18 cellular contexts compared by ENCODE assay signal in the genomic region with DNA sequence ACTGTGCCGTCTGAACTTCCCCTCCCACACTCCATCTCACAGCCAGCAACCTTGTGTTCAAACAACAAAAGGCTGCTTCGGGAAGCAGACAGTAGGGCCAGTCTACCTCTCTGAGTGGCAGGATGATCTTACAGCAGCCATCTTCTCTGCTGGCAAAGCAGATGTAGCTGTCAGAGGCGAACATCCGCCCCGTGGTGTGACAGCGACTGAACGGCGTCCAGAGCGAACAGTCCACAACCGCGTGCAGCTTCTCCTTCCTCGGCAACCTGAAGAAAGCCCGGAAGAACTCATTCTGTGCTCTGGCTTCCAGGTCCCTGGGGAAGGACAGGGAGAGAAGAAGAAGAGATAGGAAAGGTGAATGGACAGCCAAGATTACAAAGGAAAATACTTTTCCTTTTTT. TPM values are rescaled to one million over a fixed set of nuclear protein-coding genes. Genes with fewer than 3 reads are reported as not detected.
DNase-seq lines count a peak whose midpoint lies in the region; ATAC-seq and TF ChIP-seq lines count a peak whose summit lies in the region.
"Had no signal": no experiment of that assay in that cellular context is flagged by ENCODE, and none has a peak within 500 bp of the region (broad histone marks: within the 10 kb centered on the region; RNA-seq: fewer than 3 reads in every experiment).

No MANE protein-coding gene starts in this region.

- no peaks in the 10 kb centered on the region for H3K27me3 ChIP-seq in BLaER1 treated with 17β-estradiol and CSF1 and Interleukin-3, amounts not matched to agents 10 nM and 100 nM
- H3K27me3 ChIP-seq in gastrocnemius medialis, result no peaks in the 10 kb centered on the region

- 0 out of 22 replicates have a peak overlapping the region, but pooled peaks of 1 of the 11 experiments have one; percentile 31 for H3K9ac ChIP-seq in BLaER1 treated with 17β-estradiol and CSF1 and Interleukin-3, amounts not matched to agents 10 nM and 100 nM

- H3K27me3 Mint-ChIP-seq in neural crest cell (ENCODE audit: low read depth), result no peaks in the 10 kb centered on the region
- H3K27me3 Mint-ChIP-seq in activated CD4-positive, alpha-beta T cell treated with anti-CD3 and anti-CD28 coated beads, Interleukin-2, amount 10 ng/mL, durations not matched to agents 7 days and 5 days, result no peaks in the 10 kb centered on the region

- peaks cover 0 to 61% (median 0%) of the 10 kb centered on the region in 11 experiments; a peak in 7 of 22 replicates for H3K36me3 ChIP-seq in BLaER1 treated with 17β-estradiol and CSF1 and Interleukin-3, amounts not matched to agents 10 nM and 100 nM
- H3K36me3 ChIP-seq in gastrocnemius medialis, result peaks cover 2 to 58% of the 10 kb centered on the region in 2 donors

- peak overlapping the region in 7 of 11 experiments; percentile 54 to 85 (median 74); a peak in 12 of 22 replicates for H3K4me2 ChIP-seq in BLaER1 treated with 17β-estradiol and CSF1 and Interleukin-3, amounts not matched to agents 10 nM and 100 nM
- H3K4me2 ChIP-seq: A549 had no signal

- TF ChIP-seq CTCF in RWPE1 (conservative IDR thresholded peaks at IDR 0.05; ENCODE audit: low read depth) (no peak), neural crest cell (conservative IDR thresholded peaks at IDR 0.05) (no peak), gastrocnemius medialis (IDR thresholded peaks at IDR 0.05 in 4 of 5, conservative IDR thresholded peaks at IDR 0.05 in 1 of 5) (no peak)

- no peak for TF ChIP-seq POLR2A in gastrocnemius medialis (IDR thresholded peaks at IDR 0.05)

- peaks cover 7 to 94% (median 55%) of the 10 kb centered on the region in 10 experiments; a peak in 19 of 20 replicates for H3K4me1 ChIP-seq in BLaER1 treated with 17β-estradiol and CSF1 and Interleukin-3, amounts not matched to agents 10 nM and 100 nM
- H3K4me1 ChIP-seq in gastrocnemius medialis, result peaks cover 0 to 4% of the 10 kb centered on the region in 2 donors

- DNase-seq in RWPE1 (ENCODE audit: low spot score) (no peak), neural crest cell (ENCODE audit: low read depth, low spot score) (no peak), gastrocnemius medialis (no peak), NCI-H2171 (lab: John Stamatoyannopoulos, UW) (no peak), NCI-H2227 (lab: John Stamatoyannopoulos, UW; ENCODE audit: unreplicated experiment) (no peak)
- DNase-seq in central memory CD4-positive, alpha-beta T cell, result no peak
- DNase-seq in activated CD4-positive, alpha-beta T cell treated with anti-CD3 and anti-CD28 coated beads, Interleukin-2, amount 10 ng/mL, durations not matched to agents 7 days and 5 days, result no peak
- DNase-seq: AML-193; Calu3; CD8-positive, alpha-beta T cell; DMS79 treated with DMSO at 0.1 percent for 48 hours; GF-D8; GOT3; H7 had no signal

- H3K27ac ChIP-seq in BLaER1 treated with 17β-estradiol and CSF1 and Interleukin-3, amounts not matched to agents 10 nM and 100 nM, result peak overlapping the region in 8 of 11 experiments; percentile 3 to 78 (median 58); a peak in 13 of 22 replicates
- peak overlapping the region; percentile 19; the same call in 1 of the 2 replicates for H3K27ac ChIP-seq in RWPE1
- peak overlapping the region; percentile 30 to 55 (median 44) for H3K27ac ChIP-seq in gastrocnemius medialis
- H3K27ac ChIP-seq: 22Rv1 had no signal

- peak overlapping the region; percentile 92 for H3K27ac Mint-ChIP-seq in neural crest cell (ENCODE audit: unreplicated experiment)
- H3K27ac Mint-ChIP-seq in activated CD4-positive, alpha-beta T cell treated with anti-CD3 and anti-CD28 coated beads, Interleukin-2, amount 10 ng/mL, durations not matched to agents 7 days and 5 days, result no peak overlapping the region
- H3K27ac Mint-ChIP-seq: CD8-positive, alpha-beta T cell had no signal

- CTCF ChIA-PET in RWPE1 (lab: Yijun Ruan, JAX), result interaction anchor here (0.9 kb wide), 1 partner anchor 113 kb away, joined by 3 read pairs; no protein-coding TSS in a partner anchor
- CTCF ChIA-PET in activated CD4-positive, alpha-beta T cell treated with anti-CD3 and anti-CD28 coated beads, Interleukin-2, amount 10 ng/mL, durations not matched to agents 7 days and 5 days (lab: Charles Lee), result no interaction called here

- in situ Hi-C loops in gastrocnemius medialis (cut with MboI; ENCODE audit: low sequenced_read_pairs in 4 of 4), result loop anchor here in 1 of 4 donors (10.0 kb wide), 1 partner anchor 95 kb away; no protein-coding TSS in a partner anchor

- H3K4me3 ChIP-seq in BLaER1 treated with 17β-estradiol and CSF1 and Interleukin-3, amounts not matched to agents 10 nM and 100 nM, result no peak overlapping the region
- no peak overlapping the region for H3K4me3 ChIP-seq in gastrocnemius medialis
- H3K4me3 ChIP-seq: A549 had no signal

- H3K9me3 ChIP-seq in BLaER1 treated with 17β-estradiol and CSF1 and Interleukin-3, amounts not matched to agents 10 nM and 100 nM (replicated peaks in 1 of 11), result peaks cover 0 to 8% (median 0%) of the 10 kb centered on the region in 11 experiments; a peak in 2 of 22 replicates
- no peaks in the 10 kb centered on the region for H3K9me3 ChIP-seq in gastrocnemius medialis
- H3K9me3 ChIP-seq: A549 had no signal

- peaks cover 11% of the 10 kb centered on the region for H3K4me1 Mint-ChIP-seq in neural crest cell
- H3K4me1 Mint-ChIP-seq in activated CD4-positive, alpha-beta T cell treated with anti-CD3 and anti-CD28 coated beads, Interleukin-2, amount 10 ng/mL, durations not matched to agents 7 days and 5 days, result no peaks in the 10 kb centered on the region

- POLR2A ChIA-PET in RWPE1 (lab: Yijun Ruan, JAX; ENCODE audit: low non-redundant PET), result interaction anchor here (1.3 kb wide), 1 partner anchor 96 kb away, joined by 4 read pairs; no protein-coding TSS in a partner anchor
- POLR2A ChIA-PET in activated CD4-positive, alpha-beta T cell treated with anti-CD3 and anti-CD28 coated beads, Interleukin-2, amount 10 ng/mL, durations not matched to agents 7 days and 5 days (lab: Charles Lee), result no interaction called here

- H3K4me3 Mint-ChIP-seq in neural crest cell, result no peak overlapping the region
- no peak overlapping the region for H3K4me3 Mint-ChIP-seq in activated CD4-positive, alpha-beta T cell treated with anti-CD3 and anti-CD28 coated beads, Interleukin-2, amount 10 ng/mL, durations not matched to agents 7 days and 5 days
- H3K4me3 Mint-ChIP-seq: CD8-positive, alpha-beta T cell had no signal

- H3K36me3 Mint-ChIP-seq in neural crest cell (ENCODE audit: low read depth), result peaks cover 6% of the 10 kb centered on the region
- H3K36me3 Mint-ChIP-seq in activated CD4-positive, alpha-beta T cell treated with anti-CD3 and anti-CD28 coated beads, Interleukin-2, amount 10 ng/mL, durations not matched to agents 7 days and 5 days (ENCODE audit: low read depth), result no peaks in the 10 kb centered on the region
- H3K36me3 Mint-ChIP-seq: CD8-positive, alpha-beta T cell had no signal

- no peak for ATAC-seq in gastrocnemius medialis
- ATAC-seq: A549; CD8-positive, alpha-beta T cell; HepG2 had no signal

- no peaks in the 10 kb centered on the region for H3K9me3 Mint-ChIP-seq in neural crest cell
- no peaks in the 10 kb centered on the region for H3K9me3 Mint-ChIP-seq in activated CD4-positive, alpha-beta T cell treated with anti-CD3 and anti-CD28 coated beads, Interleukin-2, amount 10 ng/mL, durations not matched to agents 7 days and 5 days
- H3K9me3 Mint-ChIP-seq: CD8-positive, alpha-beta T cell had no signal

- H4K20me1 ChIP-seq in BLaER1 treated with 17β-estradiol and CSF1 and Interleukin-3, amounts not matched to agents 10 nM and 100 nM, result no peaks in the 10 kb centered on the region; a peak in 1 of 22 replicates

- intact Hi-C loops in gastrocnemius medialis (cut with DNase I; ENCODE audit: low total_unique reads), result no loop called here

RNA-seq across cellular contexts. Expression of a gene that starts 38.0 kb away (rescaled TPM):
- total RNA-seq in neural crest cell (1,439 and 1,563 TPM in 2 replicates), gastrocnemius medialis (100 to 1,000 TPM; 572 to 825 (median 762) TPM)
- total RNA-seq in activated CD4-positive, alpha-beta T cell treated with anti-CD3 and anti-CD28 coated beads, Interleukin-2, amount 10 ng/mL, durations not matched to agents 7 days and 5 days, result 1,000 to 10,000 TPM; 1,127 to 1,501 TPM
